25 cellular contexts compared by ENCODE assay signal in the genomic region with DNA sequence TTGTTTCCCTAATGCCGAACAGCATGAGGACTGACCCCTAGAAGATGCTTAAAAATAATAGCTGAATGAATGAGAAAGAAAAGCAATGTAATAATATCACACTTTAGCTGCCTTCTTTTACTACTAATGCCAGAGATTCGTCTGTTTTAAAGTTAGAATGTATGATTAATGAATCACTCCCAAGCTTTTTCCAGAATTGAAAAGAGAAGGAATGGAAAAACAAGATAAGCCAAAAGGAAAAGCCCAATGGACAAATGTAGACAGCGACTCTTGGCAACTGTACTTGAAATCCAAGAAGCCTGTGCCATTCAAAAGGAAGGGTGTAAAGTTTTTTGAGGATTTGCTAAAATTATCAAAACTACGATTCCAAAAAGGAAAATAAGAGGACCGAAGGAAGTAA. TPM values are rescaled to one million over a fixed set of nuclear protein-coding genes. Genes with fewer than 3 reads are reported as not detected.
"Had no signal": no experiment of that assay in that cellular context is flagged by ENCODE, and none has a peak within 500 bp of the region (broad histone marks: within the 10 kb centered on the region; RNA-seq: fewer than 3 reads in every experiment).

No MANE protein-coding gene starts in this region.

- DNase-seq: caudate nucleus; effector CD8-positive, alpha-beta T cell; glutamatergic neuron; immature natural killer cell; mammary epithelial cell; mucosa of descending colon; natural killer cell; nucleus accumbens; retina; right lobe of liver; spleen; stimulated activated CD4-positive, alpha-beta T cell treated with anti-CD3 and anti-CD28 coated beads, Interleukin-15, amount 100 ng/mL, for 24 hours; stimulated activated CD4-positive, alpha-beta T cell treated with anti-CD3 and anti-CD28 coated beads, Interleukin-1b, Interleukin-23, amount 100 ng/mL, for 48 hours; stimulated activated CD4-positive, alpha-beta T cell treated with anti-CD3 and anti-CD28 coated beads, Interleukin-4, amount 100 ng/mL, for 4 hours; stimulated activated naive B cell treated with anti-CD40 and anti-IgM and Interleukin-4, amounts not matched to agents 10 μg/mL and 1 μg/mL and 100 μg/mL, for 72 hours; stimulated activated naive CD8-positive, alpha-beta T cell treated with anti-CD3 and anti-CD28 coated beads, Interleukin-15, amount 100 ng/mL, for 72 hours; substantia nigra; transverse colon had no signal

- H3K36me3 ChIP-seq: gastroesophageal sphincter, neural progenitor cell, prostate gland, right lobe of liver, spleen, thoracic aorta, transverse colon had no signal

- ATAC-seq: esophagus mucosa; gastroesophageal sphincter; mucosa of descending colon; natural killer cell; right lobe of liver; stimulated activated naive B cell treated with anti-CD40 and anti-IgM and Interleukin-4, amounts not matched to agents 10 μg/mL and 1 μg/mL and 100 μg/mL, for 72 hours; stimulated activated naive CD8-positive, alpha-beta T cell treated with anti-CD3 and anti-CD28 coated beads, Interleukin-15, amount 100 ng/mL, for 72 hours had no signal

- H3K4me2 ChIP-seq: neural progenitor cell had no signal

- H3K27ac Mint-ChIP-seq: immature natural killer cell; natural killer cell; neural progenitor cell; stimulated activated naive B cell treated with anti-CD40 and anti-IgM and Interleukin-4, amounts not matched to agents 10 μg/mL and 1 μg/mL and 100 μg/mL, for 72 hours; stimulated activated naive CD8-positive, alpha-beta T cell treated with anti-CD3 and anti-CD28 coated beads, Interleukin-15, amount 100 ng/mL, for 72 hours had no signal

- H3K4me3 Mint-ChIP-seq: immature natural killer cell; natural killer cell; neural progenitor cell; stimulated activated naive B cell treated with anti-CD40 and anti-IgM and Interleukin-4, amounts not matched to agents 10 μg/mL and 1 μg/mL and 100 μg/mL, for 72 hours; stimulated activated naive CD8-positive, alpha-beta T cell treated with anti-CD3 and anti-CD28 coated beads, Interleukin-15, amount 100 ng/mL, for 72 hours had no signal

- H3K27me3 ChIP-seq: neural progenitor cell, right lobe of liver had no signal

- H3K4me3 ChIP-seq: coronary artery, gastroesophageal sphincter, mucosa of descending colon, neural progenitor cell, prostate gland, right lobe of liver, spleen, thoracic aorta, transverse colon had no signal

- H3K27ac ChIP-seq: coronary artery, gastroesophageal sphincter, neural progenitor cell, parathyroid adenoma, prostate gland, right lobe of liver, spleen, thoracic aorta, transverse colon had no signal

- H2AFZ ChIP-seq: neural progenitor cell, parathyroid adenoma had no signal

- H3K4me1 ChIP-seq: parathyroid adenoma, prostate gland, right lobe of liver, spleen, transverse colon had no signal

- H3K4me1 Mint-ChIP-seq: immature natural killer cell; natural killer cell; neural progenitor cell; stimulated activated naive B cell treated with anti-CD40 and anti-IgM and Interleukin-4, amounts not matched to agents 10 μg/mL and 1 μg/mL and 100 μg/mL, for 72 hours; stimulated activated naive CD8-positive, alpha-beta T cell treated with anti-CD3 and anti-CD28 coated beads, Interleukin-15, amount 100 ng/mL, for 72 hours had no signal

- H3K36me3 Mint-ChIP-seq: immature natural killer cell; natural killer cell; stimulated activated naive B cell treated with anti-CD40 and anti-IgM and Interleukin-4, amounts not matched to agents 10 μg/mL and 1 μg/mL and 100 μg/mL, for 72 hours had no signal

- H3K9ac ChIP-seq: neural progenitor cell, parathyroid adenoma had no signal

- H3K9me3 ChIP-seq: mucosa of descending colon, prostate gland, right lobe of liver had no signal

RNA-seq across cellular contexts. Expression of gene PAMR1, which starts 40.7 kb away (rescaled TPM):
- total RNA-seq: natural killer cell had no signal
- polyA plus RNA-seq: immature natural killer cell had no signal

RNA-seq across cellular contexts. Expression of gene FJX1, which starts 52.1 kb away (rescaled TPM):
- total RNA-seq: natural killer cell had no signal
- polyA plus RNA-seq: immature natural killer cell had no signal
